ENCODE assay signal across 8 cellular contexts in genomic region chr15:34102175-34102925, GRCh38. TPM values are rescaled to one million over a fixed set of nuclear protein-coding genes. Genes with fewer than 3 reads are reported as not detected.
DNase-seq lines count a peak whose midpoint lies in the region; ATAC-seq and TF ChIP-seq lines count a peak whose summit lies in the region.

No MANE protein-coding gene starts in this region.

- POLR2A ChIA-PET in BJ (lab: Charles Lee), result interaction anchor here (0.8 kb wide), 1 partner anchor 107 kb away, joined by 4 read pairs; the partner anchor contains the start of gene KATNBL1

- intact Hi-C loops in mucosa of descending colon (cut with DNase I, micrococcal nuclease), result loop anchor here (5.0 to 10.0 kb wide), 2 partner anchors 112 to 120 kb away; partner anchors contain the start of gene KATNBL1 (in 1 of the 2)

- peak overlapping the region; percentile 78 for H3K27ac ChIP-seq in cingulate gyrus (ENCODE audit: low read depth, low read length)

- H3K4me3 ChIP-seq in BJ (ENCODE audit: low read depth, low read length) (peak overlapping the region; percentile 88), mucosa of descending colon (peak overlapping the region; percentile 67)

- CTCF ChIA-PET in BJ (lab: Yijun Ruan, JAX), result interaction anchor here (0.5 to 1.0 kb wide), 4 partner anchors 8 to 218 kb away, joined by 3 to 5 read pairs (median 4); partner anchors contain the start of gene KATNBL1

- no peaks in the 10 kb centered on the region for H3K9me3 ChIP-seq in mucosa of descending colon

- TF ChIP-seq CTCF in BJ (IDR thresholded peaks at IDR 0.05; ENCODE audit: insufficient read depth, low read depth, low read length), result no peak
- no peak for TF ChIP-seq CTCF in mucosa of descending colon (IDR thresholded peaks at IDR 0.05)

- H3K27me3 ChIP-seq in BJ (ENCODE audit: control insufficient read depth, insufficient read depth, low read length), result no peaks in the 10 kb centered on the region

- DNase-seq in BJ (ENCODE audit: low read depth) (no peak), mucosa of descending colon (no peak), cerebellar nuclear complex (lab: John Stamatoyannopoulos, UW) (no peak), NCI-H1105 (lab: John Stamatoyannopoulos, UW) (no peak), germinal center (ENCODE audit: low spot score) (no peak)

- H3K36me3 ChIP-seq in BJ (ENCODE audit: control insufficient read depth, insufficient read depth, low read length) (no peaks in the 10 kb centered on the region), mucosa of descending colon (ENCODE audit: low read depth) (no peaks in the 10 kb centered on the region)

- peaks cover 12% of the 10 kb centered on the region for H3K4me1 ChIP-seq in mucosa of descending colon (ENCODE audit: low read depth)

- ATAC-seq in HG03280 (IDR thresholded peaks at IDR 0.05; ENCODE audit: unreplicated experiment) (peak; percentile 13), mucosa of descending colon (peak; percentile 32)
- ATAC-seq in activated CD4-positive, CD25-positive, alpha-beta regulatory T cell treated with anti-CD3 and anti-CD28 coated beads, Interleukin-2, amount 50 U/mL, for 24 hours, result no peak

RNA-seq across cellular contexts. Expression of gene PGBD4, which starts 0.5 kb away (rescaled TPM):
- polyA plus RNA-seq in BJ (2011; rRNA removed), result 0.77 and 1.3 TPM in 2 replicates
- polyA minus RNA-seq in BJ (2011; rRNA and poly(A)+ RNA removed), result 0.87 and 0.90 TPM in 2 replicates
- total RNA-seq in mucosa of descending colon, result 1 to 10 TPM; 1.4 to 2.0 (median 1.7) TPM

RNA-seq across cellular contexts. Expression of gene EMC7, which starts 0.7 kb away (rescaled TPM):
- 80.8 and 126 TPM in 2 replicates for polyA plus RNA-seq in BJ (2011; rRNA removed)
- polyA minus RNA-seq in BJ (2011; rRNA and poly(A)+ RNA removed), result 10.1 and 13.3 TPM in 2 replicates
- 10 to 100 TPM; 56.2 to 70.2 (median 59.6) TPM for total RNA-seq in mucosa of descending colon

Comparison
In these comparisons a context has a peak if more than half of its experiments do, and no peak if none do; other contexts are left out.
1. ATAC-seq: peak in HG03280 (single experiment) and mucosa of descending colon (single experiment); none in activated CD4-positive, CD25-positive, alpha-beta regulatory T cell treated with anti-CD3 and anti-CD28 coated beads, Interleukin-2, amount 50 U/mL, for 24 hours (0 of 2).